In genomic region chr5:137872476-137872875, GRCh38 we compare ENCODE assay signal across 36 cellular contexts. TPM values are rescaled to one million over a fixed set of nuclear protein-coding genes. Genes with fewer than 3 reads are reported as not detected.
"Had no signal": no experiment of that assay in that cellular context is flagged by ENCODE, and none has a peak within 500 bp of the region (broad histone marks: within the 10 kb centered on the region; RNA-seq: fewer than 3 reads in every experiment).

No MANE protein-coding gene starts in this region.

- H3K9me3 Mint-ChIP-seq: activated B cell treated with CpG ODN at 0.5 μM for 24 hours; activated CD8-positive, alpha-beta T cell treated with anti-CD3 and anti-CD28 coated beads for 36 hours; activated T-cell treated with anti-CD3 and anti-CD28 coated beads, Interleukin-2, amount 50 U/mL, for 4 hours; activated T-helper 17 cell treated with anti-CD3 and anti-CD28 coated beads, Interleukin-2, amount 50 U/mL, for 72 hours; dendritic cell treated with granulocyte-macrophage colony-stimulating factor and Interleukin-4, amounts not matched to agents 40 ng/mL and 50 ng/mL, for 4 days; natural killer cell treated with Interleukin-12 subunit alpha and Interleukin-12 subunit beta and Interleukin-15 and Interleukin-18, amount 100 ng/mL, for 72 hours; stimulated activated naive B cell treated with anti-CD40 and anti-IgM and Interleukin-4, amounts not matched to agents 10 μg/mL and 1 μg/mL and 100 μg/mL, for 72 hours; T-helper 2 cell treated with Interferon-gamma antibody and Interleukin-4, amounts not matched to agents 5 μg/mL and 100 μg/mL, for 36 hours had no signal

- H3K9me3 ChIP-seq: lower lobe of right lung, neutrophil, sigmoid colon, stomach, testis had no signal

- H3K27me3 ChIP-seq: brain microvascular endothelial cell, neutrophil, sigmoid colon, stomach, testis had no signal

- H3K4me1 Mint-ChIP-seq: activated T-helper 17 cell treated with anti-CD3 and anti-CD28 coated beads, Interleukin-2, amount 50 U/mL, for 72 hours had no signal

- DNase-seq: activated B cell treated with CpG ODN at 0.5 μM for 24 hours; activated CD4-positive, alpha-beta T cell treated with anti-CD3 and anti-CD28 coated beads, Interleukin-2, amount 50 U/mL, for 1 hour; activated CD8-positive, alpha-beta T cell treated with anti-CD3 and anti-CD28 coated beads for 36 hours; activated gamma-delta T cell treated with Interleukin-2 at 50 U/mL for 16 hours; activated naive CD4-positive, alpha-beta T cell treated with anti-CD3 and anti-CD28 coated beads, Interleukin-2, amount 50 U/mL, for 16 hours; activated T-cell treated with anti-CD3 and anti-CD28 coated beads, Interleukin-2, amount 50 U/mL, for 4 hours; amniotic stem cell; brain microvascular endothelial cell; central memory CD4-positive, alpha-beta T cell; effector CD8-positive, alpha-beta T cell; head of caudate nucleus; hippocampal formation; lower lobe of right lung; mesendoderm; retina; sigmoid colon; stimulated activated CD4-positive, alpha-beta T cell treated with anti-CD3 and anti-CD28 coated beads, Interleukin-15, amount 100 ng/mL, for 24 hours; stimulated activated CD4-positive, alpha-beta T cell treated with anti-CD3 and anti-CD28 coated beads, Interleukin-2, amount 100 ng/mL, for 24 hours; stimulated activated naive B cell treated with anti-CD40 and anti-IgM and Interleukin-4, amounts not matched to agents 10 μg/mL and 1 μg/mL and 100 μg/mL, for 72 hours; stomach; T-helper 1 cell; testis; trophoblast cell had no signal

- H3K4me3 Mint-ChIP-seq: activated B cell treated with CpG ODN at 0.5 μM for 24 hours; activated CD8-positive, alpha-beta T cell treated with anti-CD3 and anti-CD28 coated beads for 36 hours; activated T-cell treated with anti-CD3 and anti-CD28 coated beads, Interleukin-2, amount 50 U/mL, for 4 hours; activated T-helper 17 cell treated with anti-CD3 and anti-CD28 coated beads, Interleukin-2, amount 50 U/mL, for 72 hours; dendritic cell treated with granulocyte-macrophage colony-stimulating factor and Interleukin-4, amounts not matched to agents 40 ng/mL and 50 ng/mL, for 4 days; natural killer cell treated with Interleukin-12 subunit alpha and Interleukin-12 subunit beta and Interleukin-15 and Interleukin-18, amount 100 ng/mL, for 72 hours; stimulated activated naive B cell treated with anti-CD40 and anti-IgM and Interleukin-4, amounts not matched to agents 10 μg/mL and 1 μg/mL and 100 μg/mL, for 72 hours; T-helper 2 cell treated with Interferon-gamma antibody and Interleukin-4, amounts not matched to agents 5 μg/mL and 100 μg/mL, for 36 hours had no signal

- H3K4me3 ChIP-seq: lower lobe of right lung, sigmoid colon, stomach, testis had no signal

- H3K27ac Mint-ChIP-seq: activated B cell treated with CpG ODN at 0.5 μM for 24 hours; activated CD8-positive, alpha-beta T cell treated with anti-CD3 and anti-CD28 coated beads for 36 hours; activated T-helper 17 cell treated with anti-CD3 and anti-CD28 coated beads, Interleukin-2, amount 50 U/mL, for 72 hours; dendritic cell treated with granulocyte-macrophage colony-stimulating factor and Interleukin-4, amounts not matched to agents 40 ng/mL and 50 ng/mL, for 4 days; natural killer cell treated with Interleukin-12 subunit alpha and Interleukin-12 subunit beta and Interleukin-15 and Interleukin-18, amount 100 ng/mL, for 72 hours; progenitor cell of endocrine pancreas; stimulated activated naive B cell treated with anti-CD40 and anti-IgM and Interleukin-4, amounts not matched to agents 10 μg/mL and 1 μg/mL and 100 μg/mL, for 72 hours; T-helper 2 cell treated with Interferon-gamma antibody and Interleukin-4, amounts not matched to agents 5 μg/mL and 100 μg/mL, for 36 hours had no signal

- H3K4me1 ChIP-seq: lower lobe of right lung, sigmoid colon, stomach, testis had no signal

- H3K27me3 Mint-ChIP-seq: activated B cell treated with CpG ODN at 0.5 μM for 24 hours; activated CD8-positive, alpha-beta T cell treated with anti-CD3 and anti-CD28 coated beads for 36 hours; activated T-helper 17 cell treated with anti-CD3 and anti-CD28 coated beads, Interleukin-2, amount 50 U/mL, for 72 hours; dendritic cell treated with granulocyte-macrophage colony-stimulating factor and Interleukin-4, amounts not matched to agents 40 ng/mL and 50 ng/mL, for 4 days; natural killer cell treated with Interleukin-12 subunit alpha and Interleukin-12 subunit beta and Interleukin-15 and Interleukin-18, amount 100 ng/mL, for 72 hours; progenitor cell of endocrine pancreas; stimulated activated naive B cell treated with anti-CD40 and anti-IgM and Interleukin-4, amounts not matched to agents 10 μg/mL and 1 μg/mL and 100 μg/mL, for 72 hours had no signal

- H3K36me3 ChIP-seq: brain microvascular endothelial cell, lower lobe of right lung, neutrophil, sigmoid colon, stomach had no signal

- H3K27ac ChIP-seq: brain microvascular endothelial cell, epithelial cell of prostate, lower lobe of right lung, neutrophil, sigmoid colon, stomach, testis had no signal

- H3K36me3 Mint-ChIP-seq: natural killer cell treated with Interleukin-12 subunit alpha and Interleukin-12 subunit beta and Interleukin-15 and Interleukin-18, amount 100 ng/mL, for 72 hours; stimulated activated naive B cell treated with anti-CD40 and anti-IgM and Interleukin-4, amounts not matched to agents 10 μg/mL and 1 μg/mL and 100 μg/mL, for 72 hours had no signal

- FAIRE-seq: astrocyte, endometrium, keratinocyte, urothelium cell line had no signal

RNA-seq across cellular contexts. Expression of gene MYOT, which starts 4.8 kb away (rescaled TPM):
- total RNA-seq: activated B cell treated with CpG ODN at 0.5 μM for 24 hours; activated CD8-positive, alpha-beta T cell treated with anti-CD3 and anti-CD28 coated beads for 36 hours; activated T-cell treated with anti-CD3 and anti-CD28 coated beads, Interleukin-2, amount 50 U/mL, for 4 hours; activated T-helper 17 cell treated with anti-CD3 and anti-CD28 coated beads, Interleukin-2, amount 50 U/mL, for 72 hours; astrocyte; lower lobe of right lung; mononuclear cell; natural killer cell treated with Interleukin-12 subunit alpha and Interleukin-12 subunit beta and Interleukin-15 and Interleukin-18, amount 100 ng/mL, for 72 hours; osteocyte; progenitor cell of endocrine pancreas had no signal

RNA-seq across cellular contexts. Expression of gene PKD2L2, which starts 16.8 kb away (rescaled TPM):
- total RNA-seq: activated B cell treated with CpG ODN at 0.5 μM for 24 hours; activated CD8-positive, alpha-beta T cell treated with anti-CD3 and anti-CD28 coated beads for 36 hours; activated T-cell treated with anti-CD3 and anti-CD28 coated beads, Interleukin-2, amount 50 U/mL, for 4 hours; astrocyte; lower lobe of right lung; mononuclear cell; natural killer cell treated with Interleukin-12 subunit alpha and Interleukin-12 subunit beta and Interleukin-15 and Interleukin-18, amount 100 ng/mL, for 72 hours; osteocyte; progenitor cell of endocrine pancreas; stomach had no signal
